In the genomic region with DNA sequence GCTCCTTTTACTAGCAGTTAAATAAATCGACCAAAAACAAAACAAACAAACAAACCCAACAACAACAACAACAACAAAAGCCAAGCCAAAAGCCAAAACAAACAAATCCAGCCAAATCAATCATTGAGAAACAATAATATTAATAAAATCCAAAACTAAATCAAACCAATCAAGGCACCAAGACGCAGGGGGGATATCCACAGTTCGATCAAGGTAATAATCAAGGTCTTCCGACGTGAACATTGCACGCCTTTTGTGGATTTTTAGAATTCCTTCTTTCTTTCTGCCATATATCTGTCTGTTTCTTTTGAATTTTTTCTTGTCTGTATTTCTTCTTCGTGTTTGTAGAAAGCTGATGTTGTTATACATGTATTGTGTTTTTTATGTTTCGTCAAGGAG, we compare ENCODE assay signal across 1 cellular context.
TF ChIP-seq lines count a peak whose summit lies in the region.

No MANE protein-coding gene starts in this region.

TF ChIP-seq in endothelial cell of umbilical vein, 7 proteins besides CTCF, POLR2A, EP300 and RAD21:
- TF ChIP-seq MYC (IDR thresholded peaks at IDR 0.05; ENCODE audit: low read depth, low read length) = no peak
- TF ChIP-seq GATA2 (IDR thresholded peaks at IDR 0.05; ENCODE audit: insufficient read depth, insufficient read length, low read depth, low read length) = no peak
- no peak for TF ChIP-seq FOS (IDR thresholded peaks at IDR 0.05; ENCODE audit: borderline replicate concordance, insufficient read depth, low read length)
- TF ChIP-seq POLR2AphosphoS5 (IDR thresholded peaks at IDR 0.05; ENCODE audit: insufficient read depth, low read depth, low read length) = no peak
- TF ChIP-seq MAX (IDR thresholded peaks at IDR 0.05; ENCODE audit: insufficient read depth, insufficient read length) = no peak
- TF ChIP-seq EZH2 (IDR thresholded peaks at IDR 0.05; ENCODE audit: borderline replicate concordance, low read depth, low read length, severe bottlenecking) = no peak
- TF ChIP-seq JUN (IDR thresholded peaks at IDR 0.05; ENCODE audit: borderline replicate concordance, insufficient read depth, insufficient read length, low read depth) = no peak
